11 cellular contexts compared by ENCODE assay signal in genomic region chr10:35259769-35260397, GRCh38.
DNase-seq lines count a peak whose midpoint lies in the region; ATAC-seq and TF ChIP-seq lines count a peak whose summit lies in the region.
"Had no signal": no experiment of that assay in that cellular context is flagged by ENCODE, and none has a peak within 500 bp of the region (broad histone marks: within the 10 kb centered on the region; RNA-seq: fewer than 3 reads in every experiment).

No MANE protein-coding gene starts in this region.

- peaks cover 0 to 9% of the 10 kb centered on the region in 2 donors for H3K9me3 Mint-ChIP-seq in natural killer cell

- DNase-seq in Daoy (ENCODE audit: low read depth) (peak; percentile 83), LHCN-M2 (ENCODE audit: low read depth) (peak; percentile 95), astrocyte of the spinal cord (ENCODE audit: low read depth, low spot score) (peak; percentile 93), natural killer cell (no peak), ascending aorta (ENCODE audit: low spot score in 2 of 2) (no peak), NCI-H2227 treated with DMSO at 0.1 percent for 48 hours (lab: John Stamatoyannopoulos, UW) (no peak)
- DNase-seq: left cardiac atrium, NCI-H524 treated with DMSO at 0.1 percent for 48 hours, upper lobe of left lung had no signal

- no peak overlapping the region for H3K4me3 Mint-ChIP-seq in natural killer cell

- peaks cover 15% of the 10 kb centered on the region for H3K36me3 Mint-ChIP-seq in natural killer cell

- intact Hi-C loops in natural killer cell (cut with micrococcal nuclease), result no loop called here
- intact Hi-C loops in ascending aorta (cut with DNase I), result no loop called here

- no peak for ATAC-seq in GM21367 (IDR thresholded peaks at IDR 0.05; ENCODE audit: unreplicated experiment)
- no peak for ATAC-seq in natural killer cell

- peaks cover 9% of the 10 kb centered on the region for H3K4me1 ChIP-seq in mesodermal cell (ENCODE audit: control insufficient read depth, insufficient read depth, low read length, poor library complexity, severe bottlenecking)
- no peaks in the 10 kb centered on the region for H3K4me1 ChIP-seq in ascending aorta
- H3K4me1 ChIP-seq: upper lobe of left lung had no signal

- H3K27me3 Mint-ChIP-seq in natural killer cell (ENCODE audit: low read depth in 2 of 2), result peaks cover 0 to 14% of the 10 kb centered on the region in 2 donors

- no peak for TF ChIP-seq CTCF in astrocyte of the spinal cord (IDR thresholded peaks at IDR 0.05; ENCODE audit: low read depth, low read length)
- TF ChIP-seq CTCF in natural killer cell (IDR thresholded peaks at IDR 0.05), result no peak
- no peak for TF ChIP-seq CTCF in ascending aorta (IDR thresholded peaks at IDR 0.05)

- peaks cover 9% of the 10 kb centered on the region for H3K9me3 ChIP-seq in mesodermal cell (ENCODE audit: control insufficient read depth, low read length)
- peaks cover 6 to 11% of the 10 kb centered on the region in 2 donors for H3K9me3 ChIP-seq in ascending aorta

- no peaks in the 10 kb centered on the region for H3K36me3 ChIP-seq in mesodermal cell (ENCODE audit: control insufficient read depth, insufficient read depth, low read length)
- no peaks in the 10 kb centered on the region for H3K36me3 ChIP-seq in ascending aorta
- H3K36me3 ChIP-seq: upper lobe of left lung had no signal

- no peak overlapping the region for H3K27ac Mint-ChIP-seq in natural killer cell

- no peaks in the 10 kb centered on the region for H3K27me3 ChIP-seq in ascending aorta
- H3K27me3 ChIP-seq: upper lobe of left lung had no signal

- peak overlapping the region; percentile 37 for H3K27ac ChIP-seq in mesodermal cell (ENCODE audit: low read depth, low read length, severe bottlenecking)
- H3K27ac ChIP-seq in ascending aorta, result no peak overlapping the region
- H3K27ac ChIP-seq: upper lobe of left lung had no signal

- in situ Hi-C loops in astrocyte of the spinal cord (cut with HindIII; ENCODE audit: low sequenced_read_pairs), result no loop called here

- H3K4me3 ChIP-seq in astrocyte of the spinal cord (ENCODE audit: low read depth, low read length) (no peak overlapping the region), mesodermal cell (ENCODE audit: extremely low read depth, insufficient read depth, low read length, poor library complexity, severe bottlenecking) (no peak overlapping the region), ascending aorta (no peak overlapping the region)
- H3K4me3 ChIP-seq: upper lobe of left lung had no signal

- 61 to 68% methylated on average over 2 to 3 of the region's 3 CpGs for WGBS in mesodermal cell (ENCODE audit: insufficient coverage in 2 of 2), 2 experiments

- no peaks in the 10 kb centered on the region for H3K4me1 Mint-ChIP-seq in natural killer cell

Comparison
In these comparisons a context has a peak if more than half of its experiments do, and no peak if none do; other contexts are left out.
1. DNase-seq: peak in Daoy (single experiment), LHCN-M2 (single experiment) and astrocyte of the spinal cord (single experiment); none in natural killer cell (single experiment), ascending aorta (0 of 2) and NCI-H2227 treated with DMSO at 0.1 percent for 48 hours (single experiment).